8 cellular contexts compared by ENCODE assay signal in genomic region chr11:124586247-124586860, GRCh38. TPM values are rescaled to one million over a fixed set of nuclear protein-coding genes. Genes with fewer than 3 reads are reported as not detected.
DNase-seq lines count a peak whose midpoint lies in the region; ATAC-seq, FAIRE-seq and TF ChIP-seq lines count a peak whose summit lies in the region.

No MANE protein-coding gene starts in this region.

- H3K36me3 Mint-ChIP-seq in astrocyte (ENCODE audit: low read depth, unreplicated experiment), result no peaks in the 10 kb centered on the region

- no peak overlapping the region for H3K4me3 ChIP-seq in astrocyte (ENCODE audit: insufficient read depth, low read depth, low read length)

- H3K4me1 Mint-ChIP-seq in astrocyte (ENCODE audit: low read depth, unreplicated experiment), result no peaks in the 10 kb centered on the region

- H2AFZ ChIP-seq in astrocyte (ENCODE audit: low read depth, low read length), result no peak overlapping the region

- DNase-seq in A172 (ENCODE audit: low spot score), result peak; percentile 48
- peak; percentile 59 for DNase-seq in LHCN-M2 (ENCODE audit: low read depth)
- peak; percentile 16 for DNase-seq in astrocyte (ENCODE audit: low read depth)
- DNase-seq in iPS-NIHi7 (ENCODE audit: extremely low spot score), result peak; percentile 35
- DNase-seq in stimulated activated CD4-positive, alpha-beta T cell treated with anti-CD3 and anti-CD28 coated beads, Interleukin-2, amount 100 ng/mL, for 48 hours, result peak; percentile 28 to 49

- no peaks in the 10 kb centered on the region for H3K9me3 ChIP-seq in astrocyte (ENCODE audit: insufficient read depth, low read depth, low read length)

- H3K27ac ChIP-seq in astrocyte (ENCODE audit: low read depth, low read length), result no peak overlapping the region

- H3K27me3 ChIP-seq in astrocyte (ENCODE audit: insufficient read depth, low read length), result no peaks in the 10 kb centered on the region

- no peak overlapping the region for H3K4me3 Mint-ChIP-seq in astrocyte (ENCODE audit: unreplicated experiment)

- H3K9me3 Mint-ChIP-seq in astrocyte (ENCODE audit: unreplicated experiment), result no peaks in the 10 kb centered on the region

- no peaks in the 10 kb centered on the region for H3K79me2 ChIP-seq in astrocyte (ENCODE audit: insufficient read depth, low read length)

- no peak for FAIRE-seq in astrocyte (lab: Jason Lieb, UNC)

- peaks cover 8% of the 10 kb centered on the region for H3K27me3 Mint-ChIP-seq in astrocyte (ENCODE audit: low read depth, unreplicated experiment)

- no peaks in the 10 kb centered on the region for H3K4me1 ChIP-seq in astrocyte (ENCODE audit: insufficient read depth, low read length)

- TF ChIP-seq CTCF in GM12872 (IDR thresholded peaks at IDR 0.05; ENCODE audit: insufficient read depth, low read depth, low read length) (peak; percentile 68), astrocyte (IDR thresholded peaks at IDR 0.05; ENCODE audit: insufficient read depth, low read depth, low read length) (peak; percentile 73)

- ATAC-seq in SK-N-SH treated with all-trans-retinoic acid at 6 μM for 48 hours (peak; percentile 86), HG02852 (IDR thresholded peaks at IDR 0.05; ENCODE audit: unreplicated experiment) (no peak)

- no peaks in the 10 kb centered on the region for H4K20me1 ChIP-seq in astrocyte (ENCODE audit: insufficient read depth, low read length)

- H3K4me2 ChIP-seq in astrocyte (ENCODE audit: low read length), result no peak overlapping the region

- no peak overlapping the region for H3K27ac Mint-ChIP-seq in astrocyte (ENCODE audit: unreplicated experiment)

- no peaks in the 10 kb centered on the region for H3K36me3 ChIP-seq in astrocyte (ENCODE audit: insufficient read depth, low read length)

- no peak overlapping the region for H3K9ac ChIP-seq in astrocyte (ENCODE audit: low read length)

TF ChIP-seq in SK-N-SH treated with all-trans-retinoic acid at 6 μM for 48 hours, 23 proteins besides CTCF, POLR2A, EP300 and RAD21:
- no peak for TF ChIP-seq TOX (CRISPR knock-in tag; IDR thresholded peaks at IDR 0.05; ENCODE audit: borderline replicate concordance)
- no peak for TF ChIP-seq ZFP3 (CRISPR knock-in tag; IDR thresholded peaks at IDR 0.05)
- TF ChIP-seq TSHZ2 (CRISPR knock-in tag; IDR thresholded peaks at IDR 0.05), result no peak
- TF ChIP-seq RARB (CRISPR knock-in tag; IDR thresholded peaks at IDR 0.05), result no peak
- no peak for TF ChIP-seq ZNF70 (CRISPR knock-in tag; IDR thresholded peaks at IDR 0.05)
- TF ChIP-seq SNAI2 (CRISPR knock-in tag; IDR thresholded peaks at IDR 0.05), result no peak
- no peak for TF ChIP-seq GLIS3 (CRISPR knock-in tag; IDR thresholded peaks at IDR 0.05)
- TF ChIP-seq PATZ1 (CRISPR knock-in tag; IDR thresholded peaks at IDR 0.05; ENCODE audit: borderline replicate concordance), result no peak
- TF ChIP-seq ARNTL (CRISPR knock-in tag; IDR thresholded peaks at IDR 0.05; ENCODE audit: borderline replicate concordance, low read depth), result no peak
- TF ChIP-seq ISL1 (CRISPR knock-in tag; IDR thresholded peaks at IDR 0.05), result no peak
- TF ChIP-seq ESRRG (CRISPR knock-in tag; IDR thresholded peaks at IDR 0.05), result no peak
- TF ChIP-seq BACH2 (CRISPR knock-in tag; IDR thresholded peaks at IDR 0.05; ENCODE audit: borderline replicate concordance), result no peak
- TF ChIP-seq POU6F1 (CRISPR knock-in tag; IDR thresholded peaks at IDR 0.05; ENCODE audit: borderline replicate concordance, low read depth), result no peak
- TF ChIP-seq CREB5 (CRISPR knock-in tag; IDR thresholded peaks at IDR 0.05; ENCODE audit: low read depth), result no peak
- no peak for TF ChIP-seq ZFP30 (CRISPR knock-in tag; IDR thresholded peaks at IDR 0.05)
- TF ChIP-seq OSR1 (CRISPR knock-in tag; IDR thresholded peaks at IDR 0.05), result no peak
- TF ChIP-seq ZNF565 (CRISPR knock-in tag; conservative IDR thresholded peaks at IDR 0.05; ENCODE audit: low read depth), result no peak
- TF ChIP-seq CSDC2 (CRISPR knock-in tag; IDR thresholded peaks at IDR 0.05), result no peak
- no peak for TF ChIP-seq TCF4 (CRISPR knock-in tag; IDR thresholded peaks at IDR 0.05; ENCODE audit: borderline replicate concordance)
TF ChIP-seq in SK-N-SH treated with all-trans-retinoic acid at 6 μM for 48 hours: peak in this region for 0.

RNA-seq across cellular contexts. Expression of gene OR8A1, which starts 16.6 kb away (rescaled TPM):
- not detected in 2 replicates for total RNA-seq in A172 (2014; rRNA removed; shearing (Covaris generic))
- not detected in 2 replicates for total RNA-seq in LHCN-M2 (2014; rRNA removed)
- not detected for polyA plus RNA-seq in LHCN-M2 (2012)
- total RNA-seq in astrocyte, result not detected in 2 replicates

RNA-seq across cellular contexts. Expression of gene PANX3, which starts 24.9 kb away (rescaled TPM):
- not detected in 2 replicates for total RNA-seq in A172 (2014; rRNA removed; shearing (Covaris generic))
- total RNA-seq in LHCN-M2 (2014; rRNA removed) (not detected in 2 replicates), astrocyte (not detected in 2 replicates)
- not detected for polyA plus RNA-seq in LHCN-M2 (2012)

RNA-seq across cellular contexts. Expression of gene TBRG1, which starts 36.3 kb away (rescaled TPM):
- 13.9 and 14.3 TPM in 2 replicates for total RNA-seq in A172 (2014; rRNA removed; shearing (Covaris generic))
- total RNA-seq in LHCN-M2 (2014; rRNA removed) (33.7 and 35.8 TPM in 2 replicates), astrocyte (34.6 and 36.8 TPM in 2 replicates)
- polyA plus RNA-seq in LHCN-M2 (2012), result 17.1 TPM

RNA-seq across cellular contexts. Expression of gene OR8B12, which starts 42.9 kb away (rescaled TPM):
- not detected in 2 replicates for total RNA-seq in A172 (2014; rRNA removed; shearing (Covaris generic))
- total RNA-seq in LHCN-M2 (2014; rRNA removed), result not detected in 2 replicates
- not detected for polyA plus RNA-seq in LHCN-M2 (2012)
- not detected in 2 replicates for total RNA-seq in astrocyte
